In the genomic region with DNA sequence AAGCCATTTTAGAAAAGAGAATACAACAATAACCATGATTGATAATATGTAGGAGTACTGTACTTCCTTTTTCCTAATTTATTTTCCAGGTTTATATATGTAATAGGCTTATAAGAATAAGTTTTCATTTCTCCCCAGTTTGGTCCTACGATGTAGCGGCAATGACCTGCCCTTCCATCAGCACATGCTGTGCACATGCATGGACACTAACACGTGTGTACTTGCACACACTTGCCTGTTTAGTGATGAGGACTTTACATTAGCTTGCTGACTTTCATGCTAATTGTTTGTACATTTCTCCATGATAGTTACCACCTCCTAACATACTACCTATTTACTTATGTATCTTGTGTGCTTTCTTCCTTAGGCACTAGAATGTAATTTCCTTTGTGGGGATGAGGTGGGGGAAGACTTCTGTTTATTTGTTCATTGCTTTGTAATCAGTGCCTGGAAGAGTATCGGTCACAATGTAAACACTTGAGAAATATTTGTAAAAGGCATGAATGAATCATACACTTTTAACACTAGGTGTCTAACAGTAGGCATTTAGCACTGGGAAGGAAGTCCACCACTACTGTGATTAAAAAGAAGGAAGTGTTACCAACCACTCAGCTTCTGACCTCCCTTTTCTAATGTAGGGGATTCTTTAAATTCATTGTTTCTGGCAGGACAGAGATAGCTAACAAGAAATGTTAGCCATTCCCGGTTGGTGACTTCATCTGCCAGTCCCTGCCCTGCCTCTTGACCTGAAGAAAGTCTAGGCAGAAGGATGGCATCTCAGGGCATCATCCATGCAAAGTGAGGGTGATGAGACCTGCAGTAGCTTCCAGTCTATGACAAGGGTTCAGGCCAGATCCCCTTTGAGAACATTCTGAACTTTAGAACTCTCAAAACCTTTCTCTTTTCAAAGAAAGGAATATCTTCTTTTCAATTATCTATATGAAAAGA, we compare ENCODE assay signal across 1 cellular context.
A peak's percentile ranks its signal among the peaks of the same experiment; 100 is the strongest.
TF ChIP-seq lines count a peak whose summit lies in the region.

No MANE protein-coding gene starts in this region.

TF ChIP-seq in HEK293, 187 proteins besides CTCF, POLR2A, EP300 and RAD21 (continued from another document and continues in another):
- TF ChIP-seq, protein P1, sequence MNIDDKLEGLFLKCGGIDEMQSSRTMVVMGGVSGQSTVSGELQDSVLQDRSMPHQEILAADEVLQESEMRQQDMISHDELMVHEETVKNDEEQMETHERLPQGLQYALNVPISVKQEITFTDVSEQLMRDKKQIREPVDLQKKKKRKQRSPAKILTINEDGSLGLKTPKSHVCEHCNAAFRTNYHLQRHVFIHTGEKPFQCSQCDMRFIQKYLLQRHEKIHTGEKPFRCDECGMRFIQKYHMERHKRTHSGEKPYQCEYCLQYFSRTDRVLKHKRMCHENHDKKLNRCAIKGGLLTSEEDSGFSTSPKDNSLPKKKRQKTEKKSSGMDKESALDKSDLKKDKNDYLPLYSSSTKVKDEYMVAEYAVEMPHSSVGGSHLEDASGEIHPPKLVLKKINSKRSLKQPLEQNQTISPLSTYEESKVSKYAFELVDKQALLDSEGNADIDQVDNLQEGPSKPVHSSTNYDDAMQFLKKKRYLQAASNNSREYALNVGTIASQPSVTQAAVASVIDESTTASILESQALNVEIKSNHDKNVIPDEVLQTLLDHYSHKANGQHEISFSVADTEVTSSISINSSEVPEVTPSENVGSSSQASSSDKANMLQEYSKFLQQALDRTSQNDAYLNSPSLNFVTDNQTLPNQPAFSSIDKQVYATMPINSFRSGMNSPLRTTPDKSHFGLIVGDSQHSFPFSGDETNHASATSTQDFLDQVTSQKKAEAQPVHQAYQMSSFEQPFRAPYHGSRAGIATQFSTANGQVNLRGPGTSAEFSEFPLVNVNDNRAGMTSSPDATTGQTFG (tag by site-specific recombination; IDR thresholded peaks at IDR 0.05; ENCODE audit: borderline replicate concordance) = no peak
- no peak for TF ChIP-seq SETDB1 (IDR thresholded peaks at IDR 0.05; ENCODE audit: insufficient read length, low read length)
- TF ChIP-seq ZNF114 (tag by site-specific recombination; IDR thresholded peaks at IDR 0.05) = no peak
- no peak for TF ChIP-seq ZNF654 (tag by site-specific recombination; IDR thresholded peaks at IDR 0.05; ENCODE audit: low read depth)
- no peak for TF ChIP-seq ZNF350 (tag by site-specific recombination; IDR thresholded peaks at IDR 0.05)
- TF ChIP-seq, protein P2, sequence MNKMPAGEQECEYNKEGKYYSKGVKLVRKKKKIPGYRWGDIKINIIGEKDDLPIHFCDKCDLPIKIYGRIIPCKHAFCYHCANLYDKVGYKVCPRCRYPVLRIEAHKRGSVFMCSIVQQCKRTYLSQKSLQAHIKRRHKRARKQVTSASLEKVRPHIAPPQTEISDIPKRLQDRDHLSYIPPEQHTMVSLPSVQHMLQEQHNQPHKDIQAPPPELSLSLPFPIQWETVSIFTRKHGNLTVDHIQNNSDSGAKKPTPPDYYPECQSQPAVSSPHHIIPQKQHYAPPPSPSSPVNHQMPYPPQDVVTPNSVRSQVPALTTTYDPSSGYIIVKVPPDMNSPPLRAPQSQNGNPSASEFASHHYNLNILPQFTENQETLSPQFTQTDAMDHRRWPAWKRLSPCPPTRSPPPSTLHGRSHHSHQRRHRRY (tag by site-specific recombination; IDR thresholded peaks at IDR 0.05) = no peak
- TF ChIP-seq, protein P3, sequence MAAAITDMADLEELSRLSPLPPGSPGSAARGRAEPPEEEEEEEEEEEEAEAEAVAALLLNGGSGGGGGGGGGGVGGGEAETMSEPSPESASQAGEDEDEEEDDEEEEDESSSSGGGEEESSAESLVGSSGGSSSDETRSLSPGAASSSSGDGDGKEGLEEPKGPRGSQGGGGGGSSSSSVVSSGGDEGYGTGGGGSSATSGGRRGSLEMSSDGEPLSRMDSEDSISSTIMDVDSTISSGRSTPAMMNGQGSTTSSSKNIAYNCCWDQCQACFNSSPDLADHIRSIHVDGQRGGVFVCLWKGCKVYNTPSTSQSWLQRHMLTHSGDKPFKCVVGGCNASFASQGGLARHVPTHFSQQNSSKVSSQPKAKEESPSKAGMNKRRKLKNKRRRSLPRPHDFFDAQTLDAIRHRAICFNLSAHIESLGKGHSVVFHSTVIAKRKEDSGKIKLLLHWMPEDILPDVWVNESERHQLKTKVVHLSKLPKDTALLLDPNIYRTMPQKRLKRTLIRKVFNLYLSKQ (tag by site-specific recombination; IDR thresholded peaks at IDR 0.05; ENCODE audit: borderline replicate concordance) = no peak
- no peak for TF ChIP-seq ZNF561 (tag by site-specific recombination; IDR thresholded peaks at IDR 0.05; ENCODE audit: borderline replicate concordance)
- TF ChIP-seq MEIS1 (CRISPR knock-in tag; IDR thresholded peaks at IDR 0.05; ENCODE audit: borderline replicate concordance) = no peak
- TF ChIP-seq, protein P4, sequence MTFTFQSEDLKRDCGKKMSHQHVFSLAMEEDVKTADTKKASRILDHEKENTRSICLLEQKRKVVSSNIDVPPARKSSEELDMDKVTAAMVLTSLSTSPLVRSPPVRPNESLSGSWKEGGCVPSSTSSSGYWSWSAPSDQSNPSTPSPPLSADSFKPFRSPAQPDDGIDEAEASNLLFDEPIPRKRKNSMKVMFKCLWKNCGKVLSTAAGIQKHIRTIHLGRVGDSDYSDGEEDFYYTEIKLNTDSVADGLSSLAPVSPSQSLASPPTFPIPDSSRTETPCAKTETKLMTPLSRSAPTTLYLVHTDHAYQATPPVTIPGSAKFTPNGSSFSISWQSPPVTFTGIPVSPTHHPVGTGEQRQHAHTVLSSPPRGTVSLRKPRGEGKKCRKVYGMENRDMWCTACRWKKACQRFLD (tag by site-specific recombination; IDR thresholded peaks at IDR 0.05) = no peak
- peak; percentile 22; the same call in 1 of the 2 replicates for TF ChIP-seq ZNF146 (tag by site-specific recombination; IDR thresholded peaks at IDR 0.05)
- TF ChIP-seq ZNF830 (tag by site-specific recombination; IDR thresholded peaks at IDR 0.05; ENCODE audit: low read depth) = no peak
- TF ChIP-seq ZBTB21 (tag by site-specific recombination; IDR thresholded peaks at IDR 0.05) = no peak
- TF ChIP-seq, protein P5, sequence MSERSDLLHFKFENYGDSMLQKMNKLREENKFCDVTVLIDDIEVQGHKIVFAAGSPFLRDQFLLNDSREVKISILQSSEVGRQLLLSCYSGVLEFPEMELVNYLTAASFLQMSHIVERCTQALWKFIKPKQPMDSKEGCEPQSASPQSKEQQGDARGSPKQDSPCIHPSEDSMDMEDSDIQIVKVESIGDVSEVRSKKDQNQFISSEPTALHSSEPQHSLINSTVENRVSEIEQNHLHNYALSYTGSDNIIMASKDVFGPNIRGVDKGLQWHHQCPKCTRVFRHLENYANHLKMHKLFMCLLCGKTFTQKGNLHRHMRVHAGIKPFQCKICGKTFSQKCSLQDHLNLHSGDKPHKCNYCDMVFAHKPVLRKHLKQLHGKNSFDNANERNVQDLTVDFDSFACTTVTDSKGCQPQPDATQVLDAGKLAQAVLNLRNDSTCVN (tag by site-specific recombination; optimal IDR thresholded peaks at IDR 0.05) = no peak
- no peak for TF ChIP-seq ZFP41 (tag by site-specific recombination; IDR thresholded peaks at IDR 0.05; ENCODE audit: borderline replicate concordance)
- no peak for TF ChIP-seq ZBTB1 (tag by site-specific recombination; IDR thresholded peaks at IDR 0.05)
- TF ChIP-seq, protein P6, sequence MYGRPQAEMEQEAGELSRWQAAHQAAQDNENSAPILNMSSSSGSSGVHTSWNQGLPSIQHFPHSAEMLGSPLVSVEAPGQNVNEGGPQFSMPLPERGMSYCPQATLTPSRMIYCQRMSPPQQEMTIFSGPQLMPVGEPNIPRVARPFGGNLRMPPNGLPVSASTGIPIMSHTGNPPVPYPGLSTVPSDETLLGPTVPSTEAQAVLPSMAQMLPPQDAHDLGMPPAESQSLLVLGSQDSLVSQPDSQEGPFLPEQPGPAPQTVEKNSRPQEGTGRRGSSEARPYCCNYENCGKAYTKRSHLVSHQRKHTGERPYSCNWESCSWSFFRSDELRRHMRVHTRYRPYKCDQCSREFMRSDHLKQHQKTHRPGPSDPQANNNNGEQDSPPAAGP (tag by site-specific recombination; IDR thresholded peaks at IDR 0.05) = 0 out of 2 replicates have a peak, but pooled peaks have one; percentile 55
- TF ChIP-seq, protein P7, sequence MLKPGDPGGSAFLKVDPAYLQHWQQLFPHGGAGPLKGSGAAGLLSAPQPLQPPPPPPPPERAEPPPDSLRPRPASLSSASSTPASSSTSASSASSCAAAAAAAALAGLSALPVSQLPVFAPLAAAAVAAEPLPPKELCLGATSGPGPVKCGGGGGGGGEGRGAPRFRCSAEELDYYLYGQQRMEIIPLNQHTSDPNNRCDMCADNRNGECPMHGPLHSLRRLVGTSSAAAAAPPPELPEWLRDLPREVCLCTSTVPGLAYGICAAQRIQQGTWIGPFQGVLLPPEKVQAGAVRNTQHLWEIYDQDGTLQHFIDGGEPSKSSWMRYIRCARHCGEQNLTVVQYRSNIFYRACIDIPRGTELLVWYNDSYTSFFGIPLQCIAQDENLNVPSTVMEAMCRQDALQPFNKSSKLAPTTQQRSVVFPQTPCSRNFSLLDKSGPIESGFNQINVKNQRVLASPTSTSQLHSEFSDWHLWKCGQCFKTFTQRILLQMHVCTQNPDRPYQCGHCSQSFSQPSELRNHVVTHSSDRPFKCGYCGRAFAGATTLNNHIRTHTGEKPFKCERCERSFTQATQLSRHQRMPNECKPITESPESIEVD (tag by site-specific recombination; IDR thresholded peaks at IDR 0.05) = peak; percentile 23; the same call in 1 of the 2 replicates
- TF ChIP-seq ZNF521 (tag by site-specific recombination; IDR thresholded peaks at IDR 0.05) = no peak
- no peak for TF ChIP-seq ZNF510 (tag by site-specific recombination; IDR thresholded peaks at IDR 0.05; ENCODE audit: insufficient replicate concordance)
- TF ChIP-seq, protein P8, sequence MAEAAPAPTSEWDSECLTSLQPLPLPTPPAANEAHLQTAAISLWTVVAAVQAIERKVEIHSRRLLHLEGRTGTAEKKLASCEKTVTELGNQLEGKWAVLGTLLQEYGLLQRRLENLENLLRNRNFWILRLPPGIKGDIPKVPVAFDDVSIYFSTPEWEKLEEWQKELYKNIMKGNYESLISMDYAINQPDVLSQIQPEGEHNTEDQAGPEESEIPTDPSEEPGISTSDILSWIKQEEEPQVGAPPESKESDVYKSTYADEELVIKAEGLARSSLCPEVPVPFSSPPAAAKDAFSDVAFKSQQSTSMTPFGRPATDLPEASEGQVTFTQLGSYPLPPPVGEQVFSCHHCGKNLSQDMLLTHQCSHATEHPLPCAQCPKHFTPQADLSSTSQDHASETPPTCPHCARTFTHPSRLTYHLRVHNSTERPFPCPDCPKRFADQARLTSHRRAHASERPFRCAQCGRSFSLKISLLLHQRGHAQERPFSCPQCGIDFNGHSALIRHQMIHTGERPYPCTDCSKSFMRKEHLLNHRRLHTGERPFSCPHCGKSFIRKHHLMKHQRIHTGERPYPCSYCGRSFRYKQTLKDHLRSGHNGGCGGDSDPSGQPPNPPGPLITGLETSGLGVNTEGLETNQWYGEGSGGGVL (tag by site-specific recombination; IDR thresholded peaks at IDR 0.05) = peak; percentile 92
- TF ChIP-seq HOXA7 (CRISPR knock-in tag; IDR thresholded peaks at IDR 0.05; ENCODE audit: borderline replicate concordance) = no peak
- TF ChIP-seq, protein P9, sequence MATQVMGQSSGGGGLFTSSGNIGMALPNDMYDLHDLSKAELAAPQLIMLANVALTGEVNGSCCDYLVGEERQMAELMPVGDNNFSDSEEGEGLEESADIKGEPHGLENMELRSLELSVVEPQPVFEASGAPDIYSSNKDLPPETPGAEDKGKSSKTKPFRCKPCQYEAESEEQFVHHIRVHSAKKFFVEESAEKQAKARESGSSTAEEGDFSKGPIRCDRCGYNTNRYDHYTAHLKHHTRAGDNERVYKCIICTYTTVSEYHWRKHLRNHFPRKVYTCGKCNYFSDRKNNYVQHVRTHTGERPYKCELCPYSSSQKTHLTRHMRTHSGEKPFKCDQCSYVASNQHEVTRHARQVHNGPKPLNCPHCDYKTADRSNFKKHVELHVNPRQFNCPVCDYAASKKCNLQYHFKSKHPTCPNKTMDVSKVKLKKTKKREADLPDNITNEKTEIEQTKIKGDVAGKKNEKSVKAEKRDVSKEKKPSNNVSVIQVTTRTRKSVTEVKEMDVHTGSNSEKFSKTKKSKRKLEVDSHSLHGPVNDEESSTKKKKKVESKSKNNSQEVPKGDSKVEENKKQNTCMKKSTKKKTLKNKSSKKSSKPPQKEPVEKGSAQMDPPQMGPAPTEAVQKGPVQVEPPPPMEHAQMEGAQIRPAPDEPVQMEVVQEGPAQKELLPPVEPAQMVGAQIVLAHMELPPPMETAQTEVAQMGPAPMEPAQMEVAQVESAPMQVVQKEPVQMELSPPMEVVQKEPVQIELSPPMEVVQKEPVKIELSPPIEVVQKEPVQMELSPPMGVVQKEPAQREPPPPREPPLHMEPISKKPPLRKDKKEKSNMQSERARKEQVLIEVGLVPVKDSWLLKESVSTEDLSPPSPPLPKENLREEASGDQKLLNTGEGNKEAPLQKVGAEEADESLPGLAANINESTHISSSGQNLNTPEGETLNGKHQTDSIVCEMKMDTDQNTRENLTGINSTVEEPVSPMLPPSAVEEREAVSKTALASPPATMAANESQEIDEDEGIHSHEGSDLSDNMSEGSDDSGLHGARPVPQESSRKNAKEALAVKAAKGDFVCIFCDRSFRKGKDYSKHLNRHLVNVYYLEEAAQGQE (tag by site-specific recombination; IDR thresholded peaks at IDR 0.05) = no peak
- TF ChIP-seq ZNF548 (tag by site-specific recombination; IDR thresholded peaks at IDR 0.05) = no peak
- TF ChIP-seq ZNF610 (tag by site-specific recombination; IDR thresholded peaks at IDR 0.05; ENCODE audit: borderline replicate concordance) = no peak
- no peak for TF ChIP-seq ZNF175 (tag by site-specific recombination; IDR thresholded peaks at IDR 0.05)
- no peak for TF ChIP-seq ZNF211 (tag by site-specific recombination; IDR thresholded peaks at IDR 0.05; ENCODE audit: low read depth)
- TF ChIP-seq SALL2 (tag by site-specific recombination; IDR thresholded peaks at IDR 0.05; ENCODE audit: borderline replicate concordance) = no peak
- TF ChIP-seq ZNF473 (tag by site-specific recombination; IDR thresholded peaks at IDR 0.05) = no peak
- TF ChIP-seq ZNF394 (tag by site-specific recombination; IDR thresholded peaks at IDR 0.05; ENCODE audit: borderline replicate concordance) = peak; percentile 16; the same call in 1 of the 2 replicates
- TF ChIP-seq, protein P10, sequence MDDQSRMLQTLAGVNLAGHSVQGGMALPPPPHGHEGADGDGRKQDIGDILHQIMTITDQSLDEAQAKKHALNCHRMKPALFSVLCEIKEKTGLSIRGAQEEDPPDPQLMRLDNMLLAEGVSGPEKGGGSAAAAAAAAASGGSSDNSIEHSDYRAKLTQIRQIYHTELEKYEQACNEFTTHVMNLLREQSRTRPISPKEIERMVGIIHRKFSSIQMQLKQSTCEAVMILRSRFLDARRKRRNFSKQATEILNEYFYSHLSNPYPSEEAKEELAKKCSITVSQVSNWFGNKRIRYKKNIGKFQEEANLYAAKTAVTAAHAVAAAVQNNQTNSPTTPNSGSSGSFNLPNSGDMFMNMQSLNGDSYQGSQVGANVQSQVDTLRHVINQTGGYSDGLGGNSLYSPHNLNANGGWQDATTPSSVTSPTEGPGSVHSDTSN (CRISPR knock-in tag; IDR thresholded peaks at IDR 0.05) = no peak
- TF ChIP-seq ZNF785 (tag by site-specific recombination; IDR thresholded peaks at IDR 0.05) = no peak
- no peak for TF ChIP-seq ZNF560 (tag by site-specific recombination; IDR thresholded peaks at IDR 0.05; ENCODE audit: borderline replicate concordance)
- no peak for TF ChIP-seq ZNF23 (tag by site-specific recombination; IDR thresholded peaks at IDR 0.05; ENCODE audit: borderline replicate concordance)
- no peak for TF ChIP-seq HOXC10 (CRISPR knock-in tag; IDR thresholded peaks at IDR 0.05)
- TF ChIP-seq GLI2 (tag by site-specific recombination; IDR thresholded peaks at IDR 0.05; ENCODE audit: borderline replicate concordance, low read depth) = no peak
- TF ChIP-seq KLF8 (tag by site-specific recombination; IDR thresholded peaks at IDR 0.05) = no peak
- TF ChIP-seq ZNF133 (tag by site-specific recombination; IDR thresholded peaks at IDR 0.05) = no peak
